Comparison of ENCODE assay signal across 8 cellular contexts in genomic region chrX:68511255-68511654, GRCh38. TPM values are rescaled to one million over a fixed set of nuclear protein-coding genes. Genes with fewer than 3 reads are reported as not detected.
A peak's percentile ranks its signal among the peaks of the same experiment; 100 is the strongest.
DNase-seq lines count a peak whose midpoint lies in the region; ATAC-seq, FAIRE-seq and TF ChIP-seq lines count a peak whose summit lies in the region.

No MANE protein-coding gene starts in this region.

- TF ChIP-seq CTCF in GM12875 (IDR thresholded peaks at IDR 0.05; ENCODE audit: borderline replicate concordance, insufficient read depth, low read depth, low read length): peak; percentile 71
- TF ChIP-seq CTCF in bronchial epithelial cell (IDR thresholded peaks at IDR 0.05; ENCODE audit: insufficient read depth, low read length, severe bottlenecking): peak; percentile 51

- ATAC-seq in HG02885 (IDR thresholded peaks at IDR 0.05; ENCODE audit: poor library complexity, unreplicated experiment): peak; percentile 83
- no peak for ATAC-seq in HG02884 (IDR thresholded peaks at IDR 0.05; ENCODE audit: unreplicated experiment)
- ATAC-seq in Right ventricle myocardium inferior: no peak

- H3K4me3 ChIP-seq in GM12875 (ENCODE audit: low read depth, low read length) (no peak overlapping the region), bronchial epithelial cell (ENCODE audit: low read depth, low read length) (no peak overlapping the region)

- no peaks in the 10 kb centered on the region for H3K27me3 ChIP-seq in bronchial epithelial cell (ENCODE audit: control insufficient read depth, insufficient read depth, low read length)

- intact Hi-C loops in Right ventricle myocardium inferior (cut with DNase I): loop anchor here (5.0 kb wide), 2 partner anchors 201 to 296 kb away; no protein-coding TSS in a partner anchor

- no peaks in the 10 kb centered on the region for H3K36me3 ChIP-seq in bronchial epithelial cell (ENCODE audit: control insufficient read depth, insufficient read depth, low read length)

- FAIRE-seq in bronchial epithelial cell (lab: Jason Lieb, UNC): no peak

- DNase-seq in COLO668 (lab: John Stamatoyannopoulos, UW; ENCODE audit: unreplicated experiment): peak; percentile 22
- peak; percentile 33 for DNase-seq in NCI-H460 (ENCODE audit: extremely low read depth, low read depth)
- peak; percentile 34 for DNase-seq in bronchial epithelial cell (ENCODE audit: low read depth)
- DNase-seq in medulla oblongata (ENCODE audit: extremely low spot score): peak; percentile 35
- no peak for DNase-seq in Right ventricle myocardium inferior (ENCODE audit: missing footprints)

RNA-seq across cellular contexts. Expression of gene YIPF6, which starts 12.4 kb away (rescaled TPM):
- total RNA-seq in NCI-H460 (2014; rRNA removed; shearing (Covaris generic)): 60.6 and 73.8 TPM in 2 replicates
- 32.4 and 36.7 TPM in 2 replicates for polyA plus RNA-seq in NCI-H460 (2014; cell fraction: nucleus; rRNA removed)
- total RNA-seq in bronchial epithelial cell (35.6 and 37.1 TPM in 2 replicates), Right ventricle myocardium inferior (31.9 TPM)
